ENCODE assay signal across 1 cellular context in the genomic region with DNA sequence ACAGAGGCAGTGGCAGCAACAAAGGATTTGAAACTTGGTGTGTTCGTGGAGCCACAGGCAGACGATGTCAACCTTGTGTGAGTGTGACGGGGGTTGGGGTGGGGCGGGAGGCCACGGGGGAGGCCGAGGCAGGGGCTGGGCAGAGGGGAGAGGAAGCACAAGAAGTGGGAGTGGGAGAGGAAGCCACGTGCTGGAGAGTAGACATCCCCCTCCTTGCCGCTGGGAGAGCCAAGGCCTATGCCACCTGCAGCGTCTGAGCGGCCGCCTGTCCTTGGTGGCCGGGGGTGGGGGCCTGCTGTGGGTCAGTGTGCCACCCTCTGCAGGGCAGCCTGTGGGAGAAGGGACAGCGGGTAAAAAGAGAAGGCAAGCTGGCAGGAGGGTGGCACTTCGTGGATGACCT.
TF ChIP-seq lines count a peak whose summit lies in the region.

No MANE protein-coding gene starts in this region.

TF ChIP-seq in H1, 55 proteins besides CTCF, POLR2A, EP300 and RAD21:
- no peak for TF ChIP-seq TAF1 (IDR thresholded peaks at IDR 0.05; ENCODE audit: low read depth, low read length)
- no peak for TF ChIP-seq NRF1 (IDR thresholded peaks at IDR 0.05; ENCODE audit: low read depth, low read length)
- no peak for TF ChIP-seq NANOG (IDR thresholded peaks at IDR 0.05; ENCODE audit: insufficient read depth, low read depth, low read length, poor library complexity, severe bottlenecking)
- TF ChIP-seq SAP30 (IDR thresholded peaks at IDR 0.05; ENCODE audit: insufficient read depth, insufficient replicate concordance, low read length) = no peak
- no peak for TF ChIP-seq EZH2 (IDR thresholded peaks at IDR 0.05; ENCODE audit: low read depth, low read length, severe bottlenecking)
- no peak for TF ChIP-seq KDM4A (IDR thresholded peaks at IDR 0.05; ENCODE audit: low read depth, low read length, severe bottlenecking)
- TF ChIP-seq, protein P1, sequence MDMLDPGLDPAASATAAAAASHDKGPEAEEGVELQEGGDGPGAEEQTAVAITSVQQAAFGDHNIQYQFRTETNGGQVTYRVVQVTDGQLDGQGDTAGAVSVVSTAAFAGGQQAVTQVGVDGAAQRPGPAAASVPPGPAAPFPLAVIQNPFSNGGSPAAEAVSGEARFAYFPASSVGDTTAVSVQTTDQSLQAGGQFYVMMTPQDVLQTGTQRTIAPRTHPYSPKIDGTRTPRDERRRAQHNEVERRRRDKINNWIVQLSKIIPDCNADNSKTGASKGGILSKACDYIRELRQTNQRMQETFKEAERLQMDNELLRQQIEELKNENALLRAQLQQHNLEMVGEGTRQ (IDR thresholded peaks at IDR 0.05; ENCODE audit: low read length) = no peak
- TF ChIP-seq RFX5 (IDR thresholded peaks at IDR 0.05; ENCODE audit: borderline replicate concordance, low read depth, low read length) = no peak
- TF ChIP-seq SUZ12 (IDR thresholded peaks at IDR 0.05; ENCODE audit: low read length) = no peak
- TF ChIP-seq PHF8 (conservative IDR thresholded peaks at IDR 0.05; ENCODE audit: low read depth, low read length) = no peak
- no peak for TF ChIP-seq EGR1 (IDR thresholded peaks at IDR 0.05; ENCODE audit: borderline replicate concordance, low read depth, low read length)
- TF ChIP-seq SRF (IDR thresholded peaks at IDR 0.05; ENCODE audit: low read depth, low read length) = no peak
- no peak for TF ChIP-seq SIRT6 (IDR thresholded peaks at IDR 0.05; ENCODE audit: low read length)
- TF ChIP-seq POLR2AphosphoS5 (IDR thresholded peaks at IDR 0.05; ENCODE audit: low read depth, low read length) = no peak
- TF ChIP-seq CREB1 (IDR thresholded peaks at IDR 0.05) = no peak
- TF ChIP-seq ATF2 (IDR thresholded peaks at IDR 0.05; ENCODE audit: low read length) = no peak
- TF ChIP-seq, protein P2, sequence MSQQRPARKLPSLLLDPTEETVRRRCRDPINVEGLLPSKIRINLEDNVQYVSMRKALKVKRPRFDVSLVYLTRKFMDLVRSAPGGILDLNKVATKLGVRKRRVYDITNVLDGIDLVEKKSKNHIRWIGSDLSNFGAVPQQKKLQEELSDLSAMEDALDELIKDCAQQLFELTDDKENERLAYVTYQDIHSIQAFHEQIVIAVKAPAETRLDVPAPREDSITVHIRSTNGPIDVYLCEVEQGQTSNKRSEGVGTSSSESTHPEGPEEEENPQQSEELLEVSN (IDR thresholded peaks at IDR 0.05) = no peak
- TF ChIP-seq JUND (IDR thresholded peaks at IDR 0.05; ENCODE audit: low read length) = no peak
- no peak for TF ChIP-seq HDAC6 (IDR thresholded peaks at IDR 0.05; ENCODE audit: low read depth, low read length)
- TF ChIP-seq BACH1 (IDR thresholded peaks at IDR 0.05; ENCODE audit: low read length) = no peak
